In the genomic region with DNA sequence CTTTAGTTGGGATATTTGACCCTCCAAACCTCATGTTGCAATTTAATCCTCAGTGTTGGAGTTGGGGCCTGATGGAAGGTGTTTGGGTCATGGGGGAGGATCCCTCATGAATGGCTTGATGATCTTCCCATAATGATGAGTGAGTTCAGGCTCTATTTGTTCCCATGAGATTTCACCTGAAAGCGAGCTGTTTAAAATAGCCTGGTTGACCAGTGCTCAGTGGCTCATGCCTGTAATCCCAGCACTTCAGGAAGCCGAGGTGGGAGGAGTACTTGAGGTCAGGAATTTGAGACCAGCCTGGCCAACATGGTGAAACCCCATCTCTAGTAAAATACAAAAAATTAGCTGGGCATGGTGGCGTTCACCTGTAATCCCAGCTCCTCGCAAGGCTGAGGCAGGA, we compare ENCODE assay signal across 26 cellular contexts. TPM values are rescaled to one million over a fixed set of nuclear protein-coding genes. Genes with fewer than 3 reads are reported as not detected.
DNase-seq lines count a peak whose midpoint lies in the region; ATAC-seq, FAIRE-seq and TF ChIP-seq lines count a peak whose summit lies in the region.
"Had no signal": no experiment of that assay in that cellular context is flagged by ENCODE, and none has a peak within 500 bp of the region (broad histone marks: within the 10 kb centered on the region; RNA-seq: fewer than 3 reads in every experiment).

No MANE protein-coding gene starts in this region.

- peaks cover 37% of the 10 kb centered on the region for H3K36me3 Mint-ChIP-seq in CD8-positive, alpha-beta T cell
- peaks cover 25% of the 10 kb centered on the region for H3K36me3 Mint-ChIP-seq in mesothelial cell of epicardium
- peaks cover 12 to 25% of the 10 kb centered on the region in 2 donors for H3K36me3 Mint-ChIP-seq in stimulated activated naive B cell treated with anti-CD40 and anti-IgM and Interleukin-4, amounts not matched to agents 10 μg/mL and 1 μg/mL and 100 μg/mL, for 72 hours

- no peak for DNase-seq in CD8-positive, alpha-beta T cell
- DNase-seq in mesothelial cell of epicardium (ENCODE audit: low spot score in 2 of 2, unreplicated experiment in 2 of 2) (no peak), D721Med (ENCODE audit: insufficient read length, low spot score) (no peak), ascending aorta (ENCODE audit: low spot score in 2 of 2) (no peak)
- no peak for DNase-seq in stimulated activated naive B cell treated with anti-CD40 and anti-IgM and Interleukin-4, amounts not matched to agents 10 μg/mL and 1 μg/mL and 100 μg/mL, for 72 hours
- DNase-seq: AML-193, Calu3, DMS153, DND-41, GM23248, HFFc6, KBM-7, MV-4-11, NCI-H1105, NCI-H1436 treated with DMSO at 0.1 percent for 48 hours, NCI-H1930, NCI-H446, NCI-H524 treated with DMSO at 0.1 percent for 48 hours, Right ventricle myocardium superior, RPMI8226 had no signal

- H3K27ac Mint-ChIP-seq in CD8-positive, alpha-beta T cell: peak overlapping the region; percentile 61
- H3K27ac Mint-ChIP-seq in mesothelial cell of epicardium: peak overlapping the region; percentile 15
- H3K27ac Mint-ChIP-seq in stimulated activated naive B cell treated with anti-CD40 and anti-IgM and Interleukin-4, amounts not matched to agents 10 μg/mL and 1 μg/mL and 100 μg/mL, for 72 hours: peak overlapping the region; percentile 25
- H3K27ac Mint-ChIP-seq: HFFc6 had no signal

- no peak overlapping the region for H3K4me3 Mint-ChIP-seq in CD8-positive, alpha-beta T cell
- H3K4me3 Mint-ChIP-seq in mesothelial cell of epicardium: no peak overlapping the region
- H3K4me3 Mint-ChIP-seq in stimulated activated naive B cell treated with anti-CD40 and anti-IgM and Interleukin-4, amounts not matched to agents 10 μg/mL and 1 μg/mL and 100 μg/mL, for 72 hours: no peak overlapping the region
- H3K4me3 Mint-ChIP-seq: HFFc6 had no signal

- H3K27me3 Mint-ChIP-seq in CD8-positive, alpha-beta T cell (ENCODE audit: low read depth): no peaks in the 10 kb centered on the region
- no peaks in the 10 kb centered on the region for H3K27me3 Mint-ChIP-seq in mesothelial cell of epicardium (ENCODE audit: low read depth)
- no peaks in the 10 kb centered on the region for H3K27me3 Mint-ChIP-seq in stimulated activated naive B cell treated with anti-CD40 and anti-IgM and Interleukin-4, amounts not matched to agents 10 μg/mL and 1 μg/mL and 100 μg/mL, for 72 hours

- peaks cover 5% of the 10 kb centered on the region for H3K4me1 ChIP-seq in CD8-positive, alpha-beta T cell (ENCODE audit: insufficient read depth, low read length)
- peaks cover 0 to 5% of the 10 kb centered on the region in 2 donors for H3K4me1 ChIP-seq in ascending aorta

- H3K27ac ChIP-seq in CD8-positive, alpha-beta T cell (ENCODE audit: low read depth, low read length): no peak overlapping the region
- H3K27ac ChIP-seq in VCaP (peak overlapping the region; percentile 76), ascending aorta (no peak overlapping the region)
- H3K27ac ChIP-seq: A549; BLaER1 treated with 17β-estradiol and CSF1 and Interleukin-3, amounts not matched to agents 10 nM and 100 nM; GM23248 had no signal

- peaks cover 12% of the 10 kb centered on the region for H3K36me3 ChIP-seq in CD8-positive, alpha-beta T cell (ENCODE audit: insufficient read depth, low read length)
- H3K36me3 ChIP-seq in ascending aorta: peaks cover 0 to 10% of the 10 kb centered on the region in 2 donors

- POLR2A ChIA-PET in CD8-positive, alpha-beta T cell (lab: Charles Lee): no interaction called here

- H3K9me3 ChIP-seq in CD8-positive, alpha-beta T cell (ENCODE audit: low read length): no peaks in the 10 kb centered on the region
- H3K9me3 ChIP-seq in ascending aorta: no peaks in the 10 kb centered on the region
- H3K9me3 ChIP-seq: A549, HAP-1 had no signal

- peaks cover 34% of the 10 kb centered on the region for H3K4me1 Mint-ChIP-seq in CD8-positive, alpha-beta T cell (ENCODE audit: low read depth)
- peaks cover 12% of the 10 kb centered on the region for H3K4me1 Mint-ChIP-seq in mesothelial cell of epicardium
- H3K4me1 Mint-ChIP-seq in stimulated activated naive B cell treated with anti-CD40 and anti-IgM and Interleukin-4, amounts not matched to agents 10 μg/mL and 1 μg/mL and 100 μg/mL, for 72 hours: peaks cover 10 to 34% of the 10 kb centered on the region in 2 donors

- CTCF ChIA-PET in CD8-positive, alpha-beta T cell (lab: Charles Lee): no interaction called here

- no peaks in the 10 kb centered on the region for H3K27me3 ChIP-seq in CD8-positive, alpha-beta T cell (ENCODE audit: insufficient read depth, low read length)
- H3K27me3 ChIP-seq in ascending aorta: no peaks in the 10 kb centered on the region
- H3K27me3 ChIP-seq: BLaER1 treated with 17β-estradiol and CSF1 and Interleukin-3, amounts not matched to agents 10 nM and 100 nM had no signal

- ATAC-seq in CD8-positive, alpha-beta T cell: no peak
- ATAC-seq in stimulated activated naive B cell treated with anti-CD40 and anti-IgM and Interleukin-4, amounts not matched to agents 10 μg/mL and 1 μg/mL and 100 μg/mL, for 72 hours (replicated peaks): no peak
- no peak for ATAC-seq in GM21526 (IDR thresholded peaks at IDR 0.05; ENCODE audit: low FRiP score, unreplicated experiment)
- ATAC-seq: A549 had no signal

- intact Hi-C loops in CD8-positive, alpha-beta T cell (cut with DNase I, micrococcal nuclease): no loop called here
- intact Hi-C loops in ascending aorta (cut with DNase I): no loop called here

- no peak overlapping the region for H3K4me3 ChIP-seq in CD8-positive, alpha-beta T cell (ENCODE audit: low read depth, low read length)
- H3K4me3 ChIP-seq in ascending aorta: no peak overlapping the region
- H3K4me3 ChIP-seq: A549; BLaER1 treated with 17β-estradiol and CSF1 and Interleukin-3, amounts not matched to agents 10 nM and 100 nM; GM23248; HAP-1 had no signal

- TF ChIP-seq CTCF in CD8-positive, alpha-beta T cell (IDR thresholded peaks at IDR 0.05): no peak
- no peak for TF ChIP-seq CTCF in VCaP (conservative IDR thresholded peaks at IDR 0.05)
- TF ChIP-seq CTCF in mesothelial cell of epicardium (IDR thresholded peaks at IDR 0.05; ENCODE audit: unreplicated experiment): no peak
- no peak for TF ChIP-seq CTCF in D721Med (IDR thresholded peaks at IDR 0.05; ENCODE audit: insufficient read depth, missing control alignments)
- no peak for TF ChIP-seq CTCF in ascending aorta (IDR thresholded peaks at IDR 0.05)

- FAIRE-seq in D721Med (lab: Jason Lieb, UNC): no peak
- FAIRE-seq: A549, HTR-8/SVneo had no signal

- H3K9me3 Mint-ChIP-seq in CD8-positive, alpha-beta T cell: no peaks in the 10 kb centered on the region
- H3K9me3 Mint-ChIP-seq in mesothelial cell of epicardium: peaks cover 5% of the 10 kb centered on the region
- peaks cover 0 to 1% of the 10 kb centered on the region in 2 donors for H3K9me3 Mint-ChIP-seq in stimulated activated naive B cell treated with anti-CD40 and anti-IgM and Interleukin-4, amounts not matched to agents 10 μg/mL and 1 μg/mL and 100 μg/mL, for 72 hours
- H3K9me3 Mint-ChIP-seq: HFFc6 had no signal

RNA-seq across cellular contexts. Expression of a gene that starts 14.9 kb away (rescaled TPM):
- total RNA-seq in CD8-positive, alpha-beta T cell: 100 to 1,000 TPM in 1 of 2 experiments, 10 to 100 TPM in 1; 98.8 to 107 TPM
- total RNA-seq in mesothelial cell of epicardium (62.2 to 68.3 TPM (median 65.4 TPM) in 3 replicates), ascending aorta (14.9 TPM)
